ENCODE assay signal across 28 cellular contexts in genomic region chr3:94423566-94423965, GRCh38.
DNase-seq lines count a peak whose midpoint lies in the region; ATAC-seq and TF ChIP-seq lines count a peak whose summit lies in the region.
"Had no signal": no experiment of that assay in that cellular context is flagged by ENCODE, and none has a peak within 500 bp of the region (broad histone marks: within the 10 kb centered on the region; RNA-seq: fewer than 3 reads in every experiment).

No MANE protein-coding gene starts in this region.

- peak; percentile 44 for DNase-seq in EH (ENCODE audit: low read depth)
- peak; percentile 19 for DNase-seq in LHCN-M2 (ENCODE audit: low read depth)
- DNase-seq in astrocyte of the hippocampus (ENCODE audit: low read depth, low spot score), result peak; percentile 32
- DNase-seq in fibroblast of the conjunctiva (ENCODE audit: low read depth), result peak; percentile 17
- DNase-seq in foreskin keratinocyte, result no peak
- DNase-seq in left ventricle myocardium inferior, result no peak
- no peak for DNase-seq in hepatic stellate cell (ENCODE audit: low spot score)
- DNase-seq: activated CD8-positive, alpha-beta memory T cell treated with anti-CD3 and anti-CD28 coated beads, Interleukin-2, amount 10 ng/mL, durations not matched to agents 7 days and 5 days; activated naive CD4-positive, alpha-beta T cell; activated T-cell treated with anti-CD3 and anti-CD28 coated beads, Interleukin-2, amount 50 U/mL, for 72 hours; adrenal gland; DMS79 treated with DMSO at 0.1 percent for 48 hours; Kasumi-1; left cardiac atrium; NCI-H1092; NCI-H187; NCI-H524; psoas muscle; SHP77 treated with DMSO at 0.1 percent for 48 hours; sigmoid colon; stimulated activated CD4-positive, alpha-beta T cell treated with anti-CD3 and anti-CD28 coated beads, Interleukin-15, amount 100 ng/mL, for 24 hours; stimulated activated naive B cell treated with anti-CD40 and anti-IgM and Interleukin-4, amounts not matched to agents 10 μg/mL and 1 μg/mL and 100 μg/mL, for 72 hours; SW 1271; T-helper 9 cell; upper lobe of left lung had no signal

- H3K36me3 ChIP-seq in left ventricle myocardium inferior, result no peaks in the 10 kb centered on the region
- H3K36me3 ChIP-seq: adrenal gland, sigmoid colon, upper lobe of left lung had no signal

- H3K27me3 ChIP-seq in foreskin keratinocyte, result no peaks in the 10 kb centered on the region
- H3K27me3 ChIP-seq in left ventricle myocardium inferior (ENCODE audit: low read depth), result no peaks in the 10 kb centered on the region
- H3K27me3 ChIP-seq: adrenal gland, sigmoid colon, upper lobe of left lung had no signal

- H3K9me3 ChIP-seq in left ventricle myocardium inferior (replicated peaks), result peaks cover 25% of the 10 kb centered on the region
- H3K9me3 ChIP-seq: adrenal gland, psoas muscle, sigmoid colon, upper lobe of left lung had no signal

- H3K4me1 ChIP-seq in foreskin keratinocyte (peaks cover 5% of the 10 kb centered on the region), left ventricle myocardium inferior (no peaks in the 10 kb centered on the region)
- H3K4me1 ChIP-seq: adrenal gland, psoas muscle, sigmoid colon, upper lobe of left lung had no signal

- ATAC-seq in foreskin keratinocyte, result no peak
- ATAC-seq: activated CD8-positive, alpha-beta memory T cell treated with anti-CD3 and anti-CD28 coated beads, Interleukin-2, amount 10 ng/mL, durations not matched to agents 7 days and 5 days; activated T-cell treated with anti-CD3 and anti-CD28 coated beads, Interleukin-2, amount 50 U/mL, for 72 hours; HepG2; left cardiac atrium; Panc1; psoas muscle; stimulated activated naive B cell treated with anti-CD40 and anti-IgM and Interleukin-4, amounts not matched to agents 10 μg/mL and 1 μg/mL and 100 μg/mL, for 72 hours; WTC11 had no signal

- intact Hi-C loops in left ventricle myocardium inferior (cut with micrococcal nuclease), result no loop called here

- H3K4me3 ChIP-seq in left ventricle myocardium inferior, result no peak overlapping the region
- H3K4me3 ChIP-seq: adrenal gland, psoas muscle, sigmoid colon, upper lobe of left lung had no signal

- no peak for TF ChIP-seq CTCF in foreskin keratinocyte (conservative IDR thresholded peaks at IDR 0.05)
- TF ChIP-seq CTCF in left ventricle myocardium inferior (IDR thresholded peaks at IDR 0.05; ENCODE audit: borderline replicate concordance), result no peak

- no peak overlapping the region for H3K27ac ChIP-seq in foreskin keratinocyte
- H3K27ac ChIP-seq in left ventricle myocardium inferior (replicated peaks), result no peak overlapping the region
- H3K27ac ChIP-seq: adrenal gland, psoas muscle, sigmoid colon, upper lobe of left lung had no signal

Comparison
In these comparisons a context has a peak if more than half of its experiments do, and no peak if none do; other contexts are left out.
1. DNase-seq: peak in EH (single experiment), LHCN-M2 (single experiment), astrocyte of the hippocampus (single experiment) and fibroblast of the conjunctiva (single experiment); none in foreskin keratinocyte (0 of 2), left ventricle myocardium inferior (single experiment) and hepatic stellate cell (single experiment).